ENCODE assay signal across 8 cellular contexts in the genomic region with DNA sequence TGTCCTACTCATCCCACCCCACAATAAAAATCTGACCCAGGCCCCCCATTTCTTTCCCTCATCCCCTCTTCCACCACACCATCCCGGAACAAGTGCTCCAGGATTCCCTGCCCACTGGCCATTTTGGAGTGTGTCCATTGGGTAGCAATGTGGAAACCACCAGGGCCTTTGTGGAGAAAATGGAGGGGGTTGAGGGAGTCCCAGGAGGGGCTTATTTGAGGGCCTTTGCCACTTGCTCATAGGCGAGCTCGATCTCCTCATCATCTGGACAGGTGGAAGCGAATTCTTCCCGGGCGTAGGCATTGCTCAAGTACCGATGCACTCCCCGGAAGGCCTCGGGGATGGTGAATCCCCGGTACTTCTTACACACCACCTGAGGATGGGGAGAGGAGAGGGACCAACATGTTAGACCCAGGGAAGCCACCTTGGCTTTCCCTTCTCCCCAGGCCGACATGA. TPM values are rescaled to one million over a fixed set of nuclear protein-coding genes. Genes with fewer than 3 reads are reported as not detected.
DNase-seq lines count a peak whose midpoint lies in the region; ATAC-seq, FAIRE-seq and TF ChIP-seq lines count a peak whose summit lies in the region.

No MANE protein-coding gene starts in this region.

- no peaks in the 10 kb centered on the region for H3K9me3 ChIP-seq in CD4-positive, alpha-beta memory T cell (ENCODE audit: control insufficient read depth in 1 of 2, low read length in 2 of 2)
- H3K9me3 ChIP-seq in Panc1 (ENCODE audit: control insufficient read depth, insufficient read depth, low read depth, low read length), result no peaks in the 10 kb centered on the region

- POLR2A ChIA-PET in CD4-positive, alpha-beta memory T cell (lab: Charles Lee; ENCODE audit: partially characterized antibody), result interaction anchor here (1.2 to 8.2 kb wide), 15 partner anchors 7 to 241 kb away, joined by 3 to 77 read pairs (median 13); partner anchors contain the start of genes ABHD16A, BAG6, CLIC1 and DXO
- POLR2A ChIA-PET in Panc1 (lab: Charles Lee), result interaction anchor here (1.0 to 1.9 kb wide), 2 partner anchors 9 to 78 kb away, joined by 3 to 5 read pairs; partner anchors contain the start of genes BAG6 and MSH5

- H3K27me3 ChIP-seq in CD4-positive, alpha-beta memory T cell (ENCODE audit: insufficient read depth, low read length), result no peaks in the 10 kb centered on the region
- H3K27me3 ChIP-seq in Panc1 (ENCODE audit: control insufficient read depth, insufficient read depth, low read length), result no peaks in the 10 kb centered on the region

- no peaks in the 10 kb centered on the region for H3K9me3 Mint-ChIP-seq in CD4-positive, alpha-beta memory T cell
- no peaks in the 10 kb centered on the region for H3K9me3 Mint-ChIP-seq in osteocyte (ENCODE audit: unreplicated experiment)

- peaks cover 30 to 77% (median 55%) of the 10 kb centered on the region in 4 donors for H3K4me1 Mint-ChIP-seq in CD4-positive, alpha-beta memory T cell
- peaks cover 43% of the 10 kb centered on the region for H3K4me1 Mint-ChIP-seq in osteocyte (ENCODE audit: unreplicated experiment)

- CTCF ChIA-PET in CD4-positive, alpha-beta memory T cell (lab: Charles Lee; ENCODE audit: partially characterized antibody), result interaction anchor here (1.1 to 17.2 kb wide), 20 partner anchors 9 to 222 kb away, joined by 3 to 173 read pairs (median 9); partner anchors contain the start of genes ABHD16A, HSPA1A, HSPA1B and HSPA1L
- CTCF ChIA-PET in Panc1 (lab: Charles Lee), result interaction anchor here (0.7 to 1.5 kb wide), 4 partner anchors 8 to 42 kb away, joined by 3 read pairs; no protein-coding TSS in a partner anchor

- peak overlapping the region; percentile 94 to 98 (median 97) for H3K4me3 Mint-ChIP-seq in CD4-positive, alpha-beta memory T cell
- H3K4me3 Mint-ChIP-seq in osteocyte (ENCODE audit: unreplicated experiment), result peak overlapping the region; percentile 99

- no TSS peak for BruUV-seq in Panc1 (replicated peaks; lab: Mats Ljungman, UMichigan)

- in situ Hi-C loops in Panc1 (cut with HindIII; ENCODE audit: low pct_unique_long_range_greater_than_20kb, low sequenced_read_pairs), result no loop called here

- no peaks in the 10 kb centered on the region for H3K27me3 Mint-ChIP-seq in CD4-positive, alpha-beta memory T cell
- H3K27me3 Mint-ChIP-seq in osteocyte (ENCODE audit: unreplicated experiment), result no peaks in the 10 kb centered on the region

- peak overlapping the region in 1 of 2 donors; percentile 96 for H3K4me3 ChIP-seq in CD4-positive, alpha-beta memory T cell (ENCODE audit: low read length in 2 of 2)
- peak overlapping the region; percentile 83 to 85 for H3K4me3 ChIP-seq in Panc1 (ENCODE audit: low read depth in 2 of 2, low read length in 2 of 2)

- no peak for DNase-seq in CD4-positive, alpha-beta memory T cell
- DNase-seq in Panc1 (ENCODE audit: low read depth, low spot score), result no peak
- DNase-seq in epithelial cell of prostate (ENCODE audit: low read depth, low spot score), result no peak
- no peak for DNase-seq in osteocyte (ENCODE audit: extremely low spot score, unreplicated experiment)
- no peak for DNase-seq in occipital lobe (lab: John Stamatoyannopoulos, UW)
- no peak for DNase-seq in NCI-H1092 (lab: John Stamatoyannopoulos, UW)
- no peak for DNase-seq in frontal cortex (ENCODE audit: low spot score in 2 of 2)

- TF ChIP-seq CTCF in Panc1 (IDR thresholded peaks at IDR 0.05), result no peak
- no peak for TF ChIP-seq CTCF in osteocyte (IDR thresholded peaks at IDR 0.05)

- H3K27ac ChIP-seq in CD4-positive, alpha-beta memory T cell (ENCODE audit: low read depth, low read length), result peak overlapping the region; percentile 68
- H3K27ac ChIP-seq in Panc1 (ENCODE audit: low read length) (peak overlapping the region; percentile 91), epithelial cell of prostate (peak overlapping the region; percentile 67)

- H3K36me3 Mint-ChIP-seq in CD4-positive, alpha-beta memory T cell, result peaks cover 34 to 55% of the 10 kb centered on the region in 2 donors
- peaks cover 40% of the 10 kb centered on the region for H3K36me3 Mint-ChIP-seq in osteocyte (ENCODE audit: unreplicated experiment)

- no peak for FAIRE-seq in frontal cortex (lab: Jason Lieb, UNC)

- intact Hi-C loops in CD4-positive, alpha-beta memory T cell (cut with micrococcal nuclease), result loop anchor here (1.0 kb wide), 1 partner anchor 8 kb away; no protein-coding TSS in a partner anchor
- intact Hi-C loops in Panc1 (cut with micrococcal nuclease; ENCODE audit: unreplicated experiment), result loop anchor here (10.0 kb wide), 1 partner anchor 104 kb away; no protein-coding TSS in a partner anchor

- peaks cover 66% of the 10 kb centered on the region for H3K4me1 ChIP-seq in CD4-positive, alpha-beta memory T cell (ENCODE audit: insufficient read depth, low read length)
- H3K4me1 ChIP-seq in Panc1 (ENCODE audit: control insufficient read depth, insufficient read depth, low read length), result peaks cover 38% of the 10 kb centered on the region

- H3K36me3 ChIP-seq in CD4-positive, alpha-beta memory T cell (ENCODE audit: insufficient read depth, low read length), result peaks cover 34% of the 10 kb centered on the region
- peaks cover 22% of the 10 kb centered on the region for H3K36me3 ChIP-seq in Panc1 (ENCODE audit: control insufficient read depth, insufficient read depth, low read length)

- ATAC-seq in Panc1 (peak; percentile 13; the same call in 1 of the 2 replicates), HG03565 (IDR thresholded peaks at IDR 0.05; ENCODE audit: unreplicated experiment) (no peak)

- H3K27ac Mint-ChIP-seq in CD4-positive, alpha-beta memory T cell, result peak overlapping the region; percentile 84 to 95 (median 93)
- H3K27ac Mint-ChIP-seq in osteocyte (ENCODE audit: unreplicated experiment), result peak overlapping the region; percentile 95

RNA-seq across cellular contexts. Expression of gene DDAH2, which starts 1.6 kb away (rescaled TPM):
- total RNA-seq in CD4-positive, alpha-beta memory T cell, result 1 to 10 TPM; 5.4 to 7.4 TPM
- 10 to 100 TPM; 16.4 to 19.8 TPM for polyA plus RNA-seq in CD4-positive, alpha-beta memory T cell
- total RNA-seq in Panc1 (2021; ENCODE audit: unreplicated experiment), result 104 TPM
- 182 TPM for polyA plus RNA-seq in Panc1 (2012; ENCODE audit: insufficient read length)
- total RNA-seq in osteocyte, result 91.4 and 96.3 TPM in 2 replicates
- 117 TPM for total RNA-seq in occipital lobe
- 90.9 TPM for total RNA-seq in frontal cortex

RNA-seq across cellular contexts. Expression of gene CLIC1, which starts 5.7 kb away (rescaled TPM):
- total RNA-seq in CD4-positive, alpha-beta memory T cell, result 10 to 100 TPM; 91.0 to 98.3 TPM
- polyA plus RNA-seq in CD4-positive, alpha-beta memory T cell, result 100 to 1,000 TPM; 462 to 601 TPM
- total RNA-seq in Panc1 (2021; ENCODE audit: unreplicated experiment) (583 TPM), osteocyte (230 and 242 TPM in 2 replicates), occipital lobe (35.2 TPM), frontal cortex (26.1 TPM)
- 576 TPM for polyA plus RNA-seq in Panc1 (2012; ENCODE audit: insufficient read length)

RNA-seq across cellular contexts. Expression of gene MPIG6B, which starts 7.5 kb away (rescaled TPM):
- total RNA-seq in CD4-positive, alpha-beta memory T cell, result not detected
- polyA plus RNA-seq in CD4-positive, alpha-beta memory T cell, result not detected
- total RNA-seq in Panc1 (2021; ENCODE audit: unreplicated experiment) (not detected), osteocyte (not detected in 2 replicates), occipital lobe (not detected), frontal cortex (not detected)
- 0.41 TPM for polyA plus RNA-seq in Panc1 (2012; ENCODE audit: insufficient read length)

RNA-seq across cellular contexts. Expression of gene LY6G6C, which starts 9.1 kb away (rescaled TPM):
- total RNA-seq in CD4-positive, alpha-beta memory T cell, result not detected
- not detected for polyA plus RNA-seq in CD4-positive, alpha-beta memory T cell
- total RNA-seq in Panc1 (2021; ENCODE audit: unreplicated experiment) (0.23 TPM), osteocyte (not detected in 2 replicates), occipital lobe (0.31 TPM), frontal cortex (not detected)
- not detected for polyA plus RNA-seq in Panc1 (2012; ENCODE audit: insufficient read length)

RNA-seq across cellular contexts. Expression of gene MSH5, which starts 9.1 kb away (rescaled TPM):
- total RNA-seq in CD4-positive, alpha-beta memory T cell, result 10 to 100 TPM; 11.4 to 12.1 TPM
- polyA plus RNA-seq in CD4-positive, alpha-beta memory T cell, result 1 to 10 TPM in 1 of 2 donors, under 1 TPM in 1; 0.95 to 3.2 TPM
- total RNA-seq in Panc1 (2021; ENCODE audit: unreplicated experiment), result 38.1 TPM
- 13.2 TPM for polyA plus RNA-seq in Panc1 (2012; ENCODE audit: insufficient read length)
- 18.4 and 20.9 TPM in 2 replicates for total RNA-seq in osteocyte
- total RNA-seq in occipital lobe, result 4.2 TPM
- total RNA-seq in frontal cortex, result 2.9 TPM

Comparison
In these comparisons a context has a peak if more than half of its experiments do, and no peak if none do; other contexts are left out.
1. RNA of gene DDAH2, which starts 1.6 kb away (total RNA-seq): 117 TPM in occipital lobe (single experiment), 104 TPM in Panc1 (single experiment), 91.4 to 96.3 TPM in osteocyte and 90.9 TPM in frontal cortex (single experiment); 5.4 to 7.4 TPM in CD4-positive, alpha-beta memory T cell; every median in the first group is over 10 times any median in the second.
2. Peak in every context shown above with its lines, with median percentiles within 50 percentile points of each other: H3K27ac ChIP-seq.